In the genomic region with DNA sequence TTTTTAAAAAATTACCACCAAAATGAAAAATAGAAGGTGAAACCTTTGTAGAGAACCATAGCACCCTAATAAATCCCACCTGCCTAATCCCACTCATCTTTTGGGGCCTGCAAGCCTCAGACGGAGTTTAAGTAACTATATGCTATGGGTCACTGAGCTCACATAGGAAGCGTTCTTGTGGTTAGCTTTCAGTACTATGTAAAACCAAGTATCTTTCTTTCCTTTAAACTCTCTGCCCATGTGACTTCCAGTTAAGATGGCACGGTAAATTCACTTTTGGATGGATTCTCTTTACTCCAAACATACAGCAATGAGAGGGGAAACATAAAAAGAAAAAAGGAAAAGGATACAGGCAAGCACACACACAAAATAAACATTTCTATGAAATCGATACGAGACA, we compare ENCODE assay signal across 14 cellular contexts. TPM values are rescaled to one million over a fixed set of nuclear protein-coding genes. Genes with fewer than 3 reads are reported as not detected.
DNase-seq lines count a peak whose midpoint lies in the region; ATAC-seq and TF ChIP-seq lines count a peak whose summit lies in the region.
"Had no signal": no experiment of that assay in that cellular context is flagged by ENCODE, and none has a peak within 500 bp of the region (broad histone marks: within the 10 kb centered on the region; RNA-seq: fewer than 3 reads in every experiment).

No MANE protein-coding gene starts in this region.

- H3K4me3 ChIP-seq in GM08714 (ENCODE audit: low read length) (peak overlapping the region; percentile 43; the same call in 1 of the 2 replicates), SK-N-SH (ENCODE audit: low read depth in 2 of 2, low read length in 1 of 2) (no peak overlapping the region), adrenal gland (no peak overlapping the region)
- H3K4me3 ChIP-seq: body of pancreas, esophagus squamous epithelium, tibial nerve had no signal

- H3K79me2 ChIP-seq in SK-N-SH (ENCODE audit: insufficient read depth): no peaks in the 10 kb centered on the region

- H3K27ac ChIP-seq in SK-N-SH (ENCODE audit: low read depth in 2 of 2, low read length in 1 of 2) (peak overlapping the region in 1 of 2 experiments; percentile 75; a peak in 1 of 4 replicates), adrenal gland (no peak overlapping the region)
- H3K27ac ChIP-seq: body of pancreas, esophagus squamous epithelium, tibial nerve had no signal

- H3K27me3 Mint-ChIP-seq in T-helper 1 cell treated with Interleukin-12 subunit alpha and Interleukin-12 subunit beta and Interleukin-4 antibody, amounts not matched to agents 30 μg/mL and 1 μg/mL, for 36 hours (ENCODE audit: low read depth): no peaks in the 10 kb centered on the region

- H3K27me3 ChIP-seq in SK-N-SH (ENCODE audit: insufficient read depth): no peaks in the 10 kb centered on the region
- H3K27me3 ChIP-seq in adrenal gland: no peaks in the 10 kb centered on the region
- H3K27me3 ChIP-seq: body of pancreas, esophagus squamous epithelium, tibial nerve had no signal

- peak; percentile 48 for ATAC-seq in GM19324 (IDR thresholded peaks at IDR 0.05; ENCODE audit: low FRiP score, unreplicated experiment)
- ATAC-seq in HG02852 (IDR thresholded peaks at IDR 0.05; ENCODE audit: unreplicated experiment): peak; percentile 89
- ATAC-seq: body of pancreas had no signal

- no peak overlapping the region for H3K4me2 ChIP-seq in SK-N-SH

- H3K4me1 ChIP-seq in SK-N-SH (ENCODE audit: control insufficient read depth in 1 of 2, insufficient read depth in 2 of 2, low read depth in 1 of 2, low read length in 1 of 2): peaks cover 0 to 34% of the 10 kb centered on the region in 2 experiments; a peak in 2 of 4 replicates
- H3K4me1 ChIP-seq in adrenal gland (replicated peaks in 1 of 2): no peaks in the 10 kb centered on the region

- CTCF ChIA-PET in SK-N-SH (lab: Yijun Ruan, JAX): interaction anchor here (1.5 to 2.9 kb wide), 6 partner anchors 135 to 951 kb away, joined by 4 to 18 read pairs (median 6); no protein-coding TSS in a partner anchor

- H3K4me3 Mint-ChIP-seq in T-helper 1 cell treated with Interleukin-12 subunit alpha and Interleukin-12 subunit beta and Interleukin-4 antibody, amounts not matched to agents 30 μg/mL and 1 μg/mL, for 36 hours: peak overlapping the region; percentile 81

- H4K20me1 ChIP-seq in SK-N-SH (ENCODE audit: insufficient read depth): no peaks in the 10 kb centered on the region

- H3K9me3 ChIP-seq in SK-N-SH (no peaks in the 10 kb centered on the region), adrenal gland (replicated peaks in 1 of 3) (no peaks in the 10 kb centered on the region)
- H3K9me3 ChIP-seq: body of pancreas, esophagus squamous epithelium, tibial nerve had no signal

- H3K9me2 ChIP-seq in SK-N-SH: no peaks in the 10 kb centered on the region

- H3K4me1 Mint-ChIP-seq in T-helper 1 cell treated with Interleukin-12 subunit alpha and Interleukin-12 subunit beta and Interleukin-4 antibody, amounts not matched to agents 30 μg/mL and 1 μg/mL, for 36 hours (ENCODE audit: low read depth): peaks cover 39% of the 10 kb centered on the region

- WGBS in SK-N-SH (ENCODE audit: low lambda C conversion rate): 96% methylated on average over 5 of the region's 5 CpGs
- WGBS in adrenal gland, 4 donors: 91 to 93% (median 92%) methylated on average over 5 of the region's 5 CpGs

- POLR2A ChIA-PET in SK-N-SH (lab: Yijun Ruan, JAX): interaction anchor here (0.6 kb wide), 1 partner anchor 145 kb away, joined by 3 read pairs; no protein-coding TSS in a partner anchor

- intact Hi-C loops in adrenal gland (cut with DNase I) (no loop called here), posterior vena cava (cut with DNase I) (no loop called here)

- DNase-seq in SK-N-SH (no peak), NCI-H1092 treated with DMSO at 0.1 percent for 48 hours (lab: John Stamatoyannopoulos, UW) (no peak), adrenal gland (no peak), posterior vena cava (ENCODE audit: low spot score) (no peak)
- DNase-seq: activated CD4-positive, alpha-beta T cell treated with anti-CD3 and anti-CD28 coated beads for 4 hours; body of pancreas; esophagus squamous epithelium; NCI-H2081 treated with DMSO at 0.1 percent for 48 hours; stimulated activated CD4-positive, alpha-beta T cell treated with anti-CD3 and anti-CD28 coated beads, Interleukin-2, amount 100 ng/mL, for 48 hours had no signal

- no peak for TF ChIP-seq RAD21 in SK-N-SH (IDR thresholded peaks at IDR 0.05; ENCODE audit: low read length)

- no peak overlapping the region for H2AFZ ChIP-seq in SK-N-SH (ENCODE audit: low read depth)

- peaks cover 5% of the 10 kb centered on the region for H3K36me3 Mint-ChIP-seq in T-helper 1 cell treated with Interleukin-12 subunit alpha and Interleukin-12 subunit beta and Interleukin-4 antibody, amounts not matched to agents 30 μg/mL and 1 μg/mL, for 36 hours (ENCODE audit: low read depth)

- no peaks in the 10 kb centered on the region for H3F3A ChIP-seq in SK-N-SH (replicated peaks; ENCODE audit: insufficient read depth)

- H3K36me3 ChIP-seq in SK-N-SH (replicated peaks in 1 of 2; ENCODE audit: control insufficient read depth in 1 of 2, insufficient read depth in 2 of 2, low read length in 1 of 2): no peaks in the 10 kb centered on the region
- H3K36me3 ChIP-seq in adrenal gland (replicated peaks in 1 of 2): no peaks in the 10 kb centered on the region
- H3K36me3 ChIP-seq: esophagus squamous epithelium, tibial nerve had no signal

- no peak for TF ChIP-seq EP300 in SK-N-SH (IDR thresholded peaks at IDR 0.05; ENCODE audit: borderline replicate concordance in 1 of 2, low read depth in 1 of 2, low read length in 1 of 2)

- no peak for TF ChIP-seq POLR2A in adrenal gland (IDR thresholded peaks at IDR 0.05)

- TF ChIP-seq CTCF in SK-N-SH (IDR thresholded peaks at IDR 0.05) (no peak), adrenal gland (IDR thresholded peaks at IDR 0.05) (no peak)

- H3K27ac Mint-ChIP-seq in T-helper 1 cell treated with Interleukin-12 subunit alpha and Interleukin-12 subunit beta and Interleukin-4 antibody, amounts not matched to agents 30 μg/mL and 1 μg/mL, for 36 hours: peak overlapping the region; percentile 83

- H3K9ac ChIP-seq in SK-N-SH: no peak overlapping the region

- H3K9me3 Mint-ChIP-seq in T-helper 1 cell treated with Interleukin-12 subunit alpha and Interleukin-12 subunit beta and Interleukin-4 antibody, amounts not matched to agents 30 μg/mL and 1 μg/mL, for 36 hours: no peaks in the 10 kb centered on the region

TF ChIP-seq in SK-N-SH, 30 proteins besides CTCF, POLR2A, EP300 and RAD21:
- no peak for TF ChIP-seq NRF1 (IDR thresholded peaks at IDR 0.05; ENCODE audit: low read depth, low read length)

RNA-seq across cellular contexts. Expression of gene FANCC, which starts 50.9 kb away (rescaled TPM):
- polyA plus RNA-seq in SK-N-SH (2012; rRNA removed) (3.5 and 4.5 TPM in 2 replicates), adrenal gland (1 to 10 TPM; 1.9 to 3.2 (median 2.3) TPM)
- polyA plus RNA-seq in SK-N-SH (2012; cell fraction: cytosol; rRNA removed): 3.2 and 3.7 TPM in 2 replicates
- 5.6 and 7.9 TPM in 2 replicates for polyA plus RNA-seq in SK-N-SH (2012; cell fraction: nucleus; rRNA removed)
- total RNA-seq in adrenal gland (1 to 10 TPM; 2.1 to 5.9 (median 3.9) TPM), posterior vena cava (1 to 10 TPM; 4.4 to 7.3 TPM)
